Comparison of ENCODE assay signal across 1 cellular context in the genomic region with DNA sequence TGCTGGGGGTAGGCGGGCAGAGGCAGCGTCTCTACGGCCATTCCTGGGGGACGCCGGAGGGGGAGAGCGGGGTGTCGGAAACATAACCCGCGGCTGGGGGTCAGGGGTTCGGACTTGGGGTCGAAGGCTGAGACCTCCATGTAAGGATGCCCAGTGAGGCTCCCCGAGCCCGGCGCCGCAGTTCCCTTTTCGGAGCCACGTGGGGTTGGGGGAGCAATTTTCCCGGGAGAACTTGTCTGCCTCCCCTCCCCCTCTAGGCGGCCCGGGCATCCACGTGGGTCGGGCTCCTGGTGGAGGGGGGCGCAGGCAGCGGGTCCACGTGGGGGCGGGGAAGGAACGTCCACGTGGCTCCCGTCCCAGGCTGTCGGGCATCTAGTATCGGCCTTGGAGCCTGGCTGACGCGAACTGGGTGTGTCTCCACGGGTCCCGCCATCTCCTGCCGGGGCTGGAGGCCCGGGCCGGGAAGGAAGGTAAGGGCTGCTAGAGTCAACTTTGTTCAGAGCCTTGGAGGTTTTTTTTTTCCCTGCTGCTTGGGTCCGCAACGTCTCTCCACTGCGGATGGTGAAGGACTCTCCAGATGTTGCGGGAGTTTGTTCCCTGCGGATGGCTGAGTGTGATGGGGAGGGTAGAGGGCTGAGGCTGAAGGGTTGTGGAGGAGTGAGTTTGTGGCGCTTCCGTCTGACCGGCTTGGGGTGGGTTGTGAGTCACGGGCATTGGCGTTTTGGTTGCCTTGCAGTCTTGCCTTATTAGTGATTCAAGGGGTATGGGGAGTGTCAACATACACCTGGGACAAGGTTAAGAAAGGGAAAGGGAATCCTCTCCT.
TF ChIP-seq lines count a peak whose summit lies in the region.

No MANE protein-coding gene starts in this region.

TF ChIP-seq in GM12878, 131 proteins besides CTCF, POLR2A, EP300 and RAD21 (continued from another document and continues in another):
- TF ChIP-seq, protein P1, sequence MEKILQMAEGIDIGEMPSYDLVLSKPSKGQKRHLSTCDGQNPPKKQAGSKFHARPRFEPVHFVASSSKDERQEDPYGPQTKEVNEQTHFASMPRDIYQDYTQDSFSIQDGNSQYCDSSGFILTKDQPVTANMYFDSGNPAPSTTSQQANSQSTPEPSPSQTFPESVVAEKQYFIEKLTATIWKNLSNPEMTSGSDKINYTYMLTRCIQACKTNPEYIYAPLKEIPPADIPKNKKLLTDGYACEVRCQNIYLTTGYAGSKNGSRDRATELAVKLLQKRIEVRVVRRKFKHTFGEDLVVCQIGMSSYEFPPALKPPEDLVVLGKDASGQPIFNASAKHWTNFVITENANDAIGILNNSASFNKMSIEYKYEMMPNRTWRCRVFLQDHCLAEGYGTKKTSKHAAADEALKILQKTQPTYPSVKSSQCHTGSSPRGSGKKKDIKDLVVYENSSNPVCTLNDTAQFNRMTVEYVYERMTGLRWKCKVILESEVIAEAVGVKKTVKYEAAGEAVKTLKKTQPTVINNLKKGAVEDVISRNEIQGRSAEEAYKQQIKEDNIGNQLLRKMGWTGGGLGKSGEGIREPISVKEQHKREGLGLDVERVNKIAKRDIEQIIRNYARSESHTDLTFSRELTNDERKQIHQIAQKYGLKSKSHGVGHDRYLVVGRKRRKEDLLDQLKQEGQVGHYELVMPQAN (conservative IDR thresholded peaks at IDR 0.05): no peak; the same call in 1 of the 2 replicates
- no peak for TF ChIP-seq STAT1 (conservative IDR thresholded peaks at IDR 0.05)
- no peak for TF ChIP-seq KLF5 (IDR thresholded peaks at IDR 0.05; ENCODE audit: partially characterized antibody)
- no peak for TF ChIP-seq BMI1 (IDR thresholded peaks at IDR 0.05; ENCODE audit: borderline replicate concordance)
- no peak for TF ChIP-seq SUPT20H (IDR thresholded peaks at IDR 0.05; ENCODE audit: borderline replicate concordance, control insufficient read depth, low read depth, low read length)
- TF ChIP-seq TARDBP (IDR thresholded peaks at IDR 0.05; ENCODE audit: borderline replicate concordance): no peak
- TF ChIP-seq SMAD1 (IDR thresholded peaks at IDR 0.05; ENCODE audit: low read depth, partially characterized antibody): no peak
- TF ChIP-seq ZNF274 (IDR thresholded peaks at IDR 0.05; ENCODE audit: insufficient read depth, insufficient read length): no peak
- TF ChIP-seq BHLHE40 (IDR thresholded peaks at IDR 0.05; ENCODE audit: borderline replicate concordance in 1 of 2, low read depth in 2 of 2, low read length in 1 of 2): no peak
- TF ChIP-seq CBX5 (IDR thresholded peaks at IDR 0.05; ENCODE audit: low read depth): no peak
- peak; percentile 71 for TF ChIP-seq E2F8 (IDR thresholded peaks at IDR 0.05; ENCODE audit: low read depth, partially characterized antibody)
- TF ChIP-seq CREM (IDR thresholded peaks at IDR 0.05; ENCODE audit: low read depth): peak; percentile 25; the same call in 1 of the 2 replicates
- no peak for TF ChIP-seq KAT2A (conservative IDR thresholded peaks at IDR 0.05; ENCODE audit: control insufficient read depth, low read depth, low read length)
- peak; percentile 32; the same call in 1 of the 2 replicates for TF ChIP-seq SPI1 (IDR thresholded peaks at IDR 0.05; ENCODE audit: borderline replicate concordance, insufficient read depth, low read depth, low read length)
- no peak for TF ChIP-seq YBX1 (IDR thresholded peaks at IDR 0.05)
- TF ChIP-seq SMAD5 (IDR thresholded peaks at IDR 0.05; ENCODE audit: low read depth): no peak
- TF ChIP-seq LARP7 (IDR thresholded peaks at IDR 0.05): no peak
- no peak; the same call in 1 of the 2 replicates for TF ChIP-seq POLR2AphosphoS5 (IDR thresholded peaks at IDR 0.05; ENCODE audit: low read length)
- no peak for TF ChIP-seq NFIC (IDR thresholded peaks at IDR 0.05; ENCODE audit: low read depth, low read length)
- TF ChIP-seq STAT3 (IDR thresholded peaks at IDR 0.05; ENCODE audit: low read depth, low read length): no peak
- TF ChIP-seq MEF2B (IDR thresholded peaks at IDR 0.05; ENCODE audit: partially characterized antibody, poor library complexity, severe bottlenecking): no peak
- no peak for TF ChIP-seq PBX3 (IDR thresholded peaks at IDR 0.05; ENCODE audit: insufficient replicate concordance, low read depth, low read length)
- TF ChIP-seq, protein P2, sequence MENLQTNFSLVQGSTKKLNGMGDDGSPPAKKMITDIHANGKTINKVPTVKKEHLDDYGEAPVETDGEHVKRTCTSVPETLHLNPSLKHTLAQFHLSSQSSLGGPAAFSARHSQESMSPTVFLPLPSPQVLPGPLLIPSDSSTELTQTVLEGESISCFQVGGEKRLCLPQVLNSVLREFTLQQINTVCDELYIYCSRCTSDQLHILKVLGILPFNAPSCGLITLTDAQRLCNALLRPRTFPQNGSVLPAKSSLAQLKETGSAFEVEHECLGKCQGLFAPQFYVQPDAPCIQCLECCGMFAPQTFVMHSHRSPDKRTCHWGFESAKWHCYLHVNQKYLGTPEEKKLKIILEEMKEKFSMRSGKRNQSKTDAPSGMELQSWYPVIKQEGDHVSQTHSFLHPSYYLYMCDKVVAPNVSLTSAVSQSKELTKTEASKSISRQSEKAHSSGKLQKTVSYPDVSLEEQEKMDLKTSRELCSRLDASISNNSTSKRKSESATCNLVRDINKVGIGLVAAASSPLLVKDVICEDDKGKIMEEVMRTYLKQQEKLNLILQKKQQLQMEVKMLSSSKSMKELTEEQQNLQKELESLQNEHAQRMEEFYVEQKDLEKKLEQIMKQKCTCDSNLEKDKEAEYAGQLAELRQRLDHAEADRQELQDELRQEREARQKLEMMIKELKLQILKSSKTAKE (IDR thresholded peaks at IDR 0.05; ENCODE audit: low read depth, poor library complexity, severe bottlenecking): no peak
- TF ChIP-seq REST (IDR thresholded peaks at IDR 0.05; ENCODE audit: low read depth, low read length): no peak
- no peak for TF ChIP-seq MEF2A (IDR thresholded peaks at IDR 0.05; ENCODE audit: insufficient read depth, low read depth, low read length)
- TF ChIP-seq, protein P3, sequence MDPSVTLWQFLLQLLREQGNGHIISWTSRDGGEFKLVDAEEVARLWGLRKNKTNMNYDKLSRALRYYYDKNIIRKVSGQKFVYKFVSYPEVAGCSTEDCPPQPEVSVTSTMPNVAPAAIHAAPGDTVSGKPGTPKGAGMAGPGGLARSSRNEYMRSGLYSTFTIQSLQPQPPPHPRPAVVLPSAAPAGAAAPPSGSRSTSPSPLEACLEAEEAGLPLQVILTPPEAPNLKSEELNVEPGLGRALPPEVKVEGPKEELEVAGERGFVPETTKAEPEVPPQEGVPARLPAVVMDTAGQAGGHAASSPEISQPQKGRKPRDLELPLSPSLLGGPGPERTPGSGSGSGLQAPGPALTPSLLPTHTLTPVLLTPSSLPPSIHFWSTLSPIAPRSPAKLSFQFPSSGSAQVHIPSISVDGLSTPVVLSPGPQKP (IDR thresholded peaks at IDR 0.05; ENCODE audit: low read depth, low read length): no peak
- peak; percentile 69 for TF ChIP-seq NR2F1 (conservative IDR thresholded peaks at IDR 0.05)
- TF ChIP-seq ASH2L (IDR thresholded peaks at IDR 0.05; ENCODE audit: borderline replicate concordance, low read depth): no peak
- no peak for TF ChIP-seq RBBP5 (conservative IDR thresholded peaks at IDR 0.05)
- peak; percentile 72; the same call in 1 of the 2 replicates for TF ChIP-seq GATAD2B (conservative IDR thresholded peaks at IDR 0.05; ENCODE audit: low read depth)
- TF ChIP-seq, protein P4, sequence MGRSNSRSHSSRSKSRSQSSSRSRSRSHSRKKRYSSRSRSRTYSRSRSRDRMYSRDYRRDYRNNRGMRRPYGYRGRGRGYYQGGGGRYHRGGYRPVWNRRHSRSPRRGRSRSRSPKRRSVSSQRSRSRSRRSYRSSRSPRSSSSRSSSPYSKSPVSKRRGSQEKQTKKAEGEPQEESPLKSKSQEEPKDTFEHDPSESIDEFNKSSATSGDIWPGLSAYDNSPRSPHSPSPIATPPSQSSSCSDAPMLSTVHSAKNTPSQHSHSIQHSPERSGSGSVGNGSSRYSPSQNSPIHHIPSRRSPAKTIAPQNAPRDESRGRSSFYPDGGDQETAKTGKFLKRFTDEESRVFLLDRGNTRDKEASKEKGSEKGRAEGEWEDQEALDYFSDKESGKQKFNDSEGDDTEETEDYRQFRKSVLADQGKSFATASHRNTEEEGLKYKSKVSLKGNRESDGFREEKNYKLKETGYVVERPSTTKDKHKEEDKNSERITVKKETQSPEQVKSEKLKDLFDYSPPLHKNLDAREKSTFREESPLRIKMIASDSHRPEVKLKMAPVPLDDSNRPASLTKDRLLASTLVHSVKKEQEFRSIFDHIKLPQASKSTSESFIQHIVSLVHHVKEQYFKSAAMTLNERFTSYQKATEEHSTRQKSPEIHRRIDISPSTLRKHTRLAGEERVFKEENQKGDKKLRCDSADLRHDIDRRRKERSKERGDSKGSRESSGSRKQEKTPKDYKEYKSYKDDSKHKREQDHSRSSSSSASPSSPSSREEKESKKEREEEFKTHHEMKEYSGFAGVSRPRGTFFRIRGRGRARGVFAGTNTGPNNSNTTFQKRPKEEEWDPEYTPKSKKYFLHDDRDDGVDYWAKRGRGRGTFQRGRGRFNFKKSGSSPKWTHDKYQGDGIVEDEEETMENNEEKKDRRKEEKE (IDR thresholded peaks at IDR 0.05): no peak
- peak; percentile 95 for TF ChIP-seq MYC (IDR thresholded peaks at IDR 0.05; ENCODE audit: insufficient read depth, insufficient read length, insufficient replicate concordance, low read length, severe bottlenecking)
- 0 out of 2 replicates have a peak, but pooled peaks have one; percentile 12 for TF ChIP-seq DPF2 (IDR thresholded peaks at IDR 0.05)
- TF ChIP-seq NBN (IDR thresholded peaks at IDR 0.05): no peak
- TF ChIP-seq ESRRA (IDR thresholded peaks at IDR 0.05; ENCODE audit: low read length): no peak
- no peak for TF ChIP-seq TCF12 (IDR thresholded peaks at IDR 0.05; ENCODE audit: low read depth, low read length)
- TF ChIP-seq BACH1 (IDR thresholded peaks at IDR 0.05; ENCODE audit: borderline replicate concordance): no peak
- TF ChIP-seq RCOR1 (conservative IDR thresholded peaks at IDR 0.05; ENCODE audit: low read depth, low read length): no peak
- no peak for TF ChIP-seq PML (IDR thresholded peaks at IDR 0.05; ENCODE audit: low read length)
- no peak for TF ChIP-seq MTA3 (IDR thresholded peaks at IDR 0.05; ENCODE audit: borderline replicate concordance, low read length)
- no peak for TF ChIP-seq FOXM1 (IDR thresholded peaks at IDR 0.05; ENCODE audit: low read depth, low read length)
- no peak for TF ChIP-seq NR2C1 (IDR thresholded peaks at IDR 0.05)
- no peak for TF ChIP-seq JUNB (IDR thresholded peaks at IDR 0.05)
- TF ChIP-seq SIX5 (IDR thresholded peaks at IDR 0.05; ENCODE audit: low read depth, low read length, severe bottlenecking): no peak
- no peak for TF ChIP-seq MYB (IDR thresholded peaks at IDR 0.05; ENCODE audit: borderline replicate concordance, low read depth, low read length)
- no peak for TF ChIP-seq RELA (IDR thresholded peaks at IDR 0.05; ENCODE audit: borderline replicate concordance, partially characterized antibody)
- TF ChIP-seq CEBPB (IDR thresholded peaks at IDR 0.05; ENCODE audit: borderline replicate concordance in 1 of 2, low read depth in 2 of 2, low read length in 2 of 2): no peak
- TF ChIP-seq PAX5 (IDR thresholded peaks at IDR 0.05; ENCODE audit: borderline replicate concordance, low read depth, low read length): no peak
- TF ChIP-seq RAD51 (IDR thresholded peaks at IDR 0.05): peak; percentile 42; the same call in 1 of the 2 replicates
